8 cellular contexts compared by ENCODE assay signal in genomic region chrX:46796574-46797191, GRCh38. TPM values are rescaled to one million over a fixed set of nuclear protein-coding genes. Genes with fewer than 3 reads are reported as not detected.
DNase-seq lines count a peak whose midpoint lies in the region; ATAC-seq and TF ChIP-seq lines count a peak whose summit lies in the region.

No MANE protein-coding gene starts in this region.

- H3K4me1 ChIP-seq in osteoblast (ENCODE audit: insufficient read depth, low read length) (peaks cover 16% of the 10 kb centered on the region), tibial artery (peaks cover 0 to 5% (median 0%) of the 10 kb centered on the region in 4 donors)

- H3K4me3 Mint-ChIP-seq in activated T-helper 1 cell treated with anti-CD3 and anti-CD28 coated beads, Interleukin-12 subunit alpha, Interleukin-12 subunit beta, Interleukin-2, Interleukin-4 antibody, amounts not matched to agents 30 ng/mL and 10 ng/mL and 1 ng/mL, durations not matched to agents 14 hours and 24 hours and 36 hours = no peak overlapping the region

- H3K79me2 ChIP-seq in osteoblast (ENCODE audit: insufficient read depth, low read length) = no peaks in the 10 kb centered on the region

- no peaks in the 10 kb centered on the region for H3K9me3 Mint-ChIP-seq in activated T-helper 1 cell treated with anti-CD3 and anti-CD28 coated beads, Interleukin-12 subunit alpha, Interleukin-12 subunit beta, Interleukin-2, Interleukin-4 antibody, amounts not matched to agents 30 ng/mL and 10 ng/mL and 1 ng/mL, durations not matched to agents 14 hours and 24 hours and 36 hours

- DNase-seq in GM06990 (ENCODE audit: extremely low read depth, insufficient read length) (peak; percentile 30), RPMI7951 (ENCODE audit: low read depth) (peak; percentile 78), fibroblast of the aortic adventitia (ENCODE audit: low read depth) (peak; percentile 77), osteoblast (ENCODE audit: insufficient read length, low spot score, missing footprints) (peak; percentile 66), tibial artery (peak; percentile 75 to 76)
- peak; percentile 39 for DNase-seq in Jurkat, Clone E6-1 (ENCODE audit: low read depth, low spot score)
- peak; percentile 51 for DNase-seq in activated T-helper 1 cell treated with anti-CD3 and anti-CD28 coated beads, Interleukin-12 subunit alpha, Interleukin-12 subunit beta, Interleukin-2, Interleukin-4 antibody, amounts not matched to agents 30 ng/mL and 10 ng/mL and 1 ng/mL, durations not matched to agents 14 hours and 24 hours and 36 hours (ENCODE audit: low spot score)

- no peak overlapping the region for H3K4me2 ChIP-seq in osteoblast (ENCODE audit: insufficient read depth, low read length)

- peak; percentile 93 for TF ChIP-seq CTCF in GM06990 (IDR thresholded peaks at IDR 0.05; ENCODE audit: insufficient read depth, low read length, poor library complexity, severe bottlenecking)
- TF ChIP-seq CTCF in fibroblast of the aortic adventitia (IDR thresholded peaks at IDR 0.05; ENCODE audit: insufficient read depth, low read length) = peak; percentile 83
- TF ChIP-seq CTCF in osteoblast (IDR thresholded peaks at IDR 0.05; ENCODE audit: extremely low read depth, low read depth, low read length) = peak; percentile 92
- peak; percentile 59 to 65 for TF ChIP-seq CTCF in tibial artery (IDR thresholded peaks at IDR 0.05)

- no peaks in the 10 kb centered on the region for H3K27me3 Mint-ChIP-seq in activated T-helper 1 cell treated with anti-CD3 and anti-CD28 coated beads, Interleukin-12 subunit alpha, Interleukin-12 subunit beta, Interleukin-2, Interleukin-4 antibody, amounts not matched to agents 30 ng/mL and 10 ng/mL and 1 ng/mL, durations not matched to agents 14 hours and 24 hours and 36 hours (ENCODE audit: insufficient read depth)

- intact Hi-C loops in activated T-helper 1 cell treated with anti-CD3 and anti-CD28 coated beads, Interleukin-12 subunit alpha, Interleukin-12 subunit beta, Interleukin-2, Interleukin-4 antibody, amounts not matched to agents 30 ng/mL and 10 ng/mL and 1 ng/mL, durations not matched to agents 14 hours and 24 hours and 36 hours (cut with micrococcal nuclease) = loop anchor here (1.0 to 2.0 kb wide), 6 partner anchors 37 to 415 kb away; partner anchors contain the start of genes SLC9A7 and ZNF674
- intact Hi-C loops in tibial artery (cut with DNase I; ENCODE audit: low total_unique reads) = no loop called here

- ATAC-seq in GM19467 (IDR thresholded peaks at IDR 0.05; ENCODE audit: unreplicated experiment) = no peak

- H3K4me3 ChIP-seq in GM06990 (replicated peaks; ENCODE audit: low read depth, low read length) (no peak overlapping the region), fibroblast of the aortic adventitia (ENCODE audit: low read depth, low read length) (no peak overlapping the region), osteoblast (ENCODE audit: insufficient read depth, low read length) (no peak overlapping the region), tibial artery (no peak overlapping the region)
- H3K4me3 ChIP-seq in Jurkat, Clone E6-1 (ENCODE audit: low read length) = no peak overlapping the region

- H3K27ac Mint-ChIP-seq in activated T-helper 1 cell treated with anti-CD3 and anti-CD28 coated beads, Interleukin-12 subunit alpha, Interleukin-12 subunit beta, Interleukin-2, Interleukin-4 antibody, amounts not matched to agents 30 ng/mL and 10 ng/mL and 1 ng/mL, durations not matched to agents 14 hours and 24 hours and 36 hours = no peak overlapping the region

- H3K36me3 ChIP-seq in GM06990 (ENCODE audit: control insufficient read depth, insufficient read depth, low read length) = no peaks in the 10 kb centered on the region
- H3K36me3 ChIP-seq in osteoblast (ENCODE audit: insufficient read depth, low read length) = no peaks in the 10 kb centered on the region
- H3K36me3 ChIP-seq in tibial artery = no peaks in the 10 kb centered on the region

- no peaks in the 10 kb centered on the region for H3K36me3 Mint-ChIP-seq in activated T-helper 1 cell treated with anti-CD3 and anti-CD28 coated beads, Interleukin-12 subunit alpha, Interleukin-12 subunit beta, Interleukin-2, Interleukin-4 antibody, amounts not matched to agents 30 ng/mL and 10 ng/mL and 1 ng/mL, durations not matched to agents 14 hours and 24 hours and 36 hours (ENCODE audit: low read depth)

- H3K27me3 ChIP-seq in GM06990 (replicated peaks; ENCODE audit: control insufficient read depth, insufficient read depth, low read length) (no peaks in the 10 kb centered on the region; the same call in 1 of the 2 replicates), osteoblast (ENCODE audit: insufficient read depth, low read length) (no peaks in the 10 kb centered on the region), tibial artery (no peaks in the 10 kb centered on the region)

- H3K27ac ChIP-seq in osteoblast (ENCODE audit: low read depth, low read length) (no peak overlapping the region), tibial artery (no peak overlapping the region)

- peaks cover 18% of the 10 kb centered on the region for H3K4me1 Mint-ChIP-seq in activated T-helper 1 cell treated with anti-CD3 and anti-CD28 coated beads, Interleukin-12 subunit alpha, Interleukin-12 subunit beta, Interleukin-2, Interleukin-4 antibody, amounts not matched to agents 30 ng/mL and 10 ng/mL and 1 ng/mL, durations not matched to agents 14 hours and 24 hours and 36 hours (ENCODE audit: low read depth)

- H3K9me3 ChIP-seq in osteoblast (ENCODE audit: low read depth, low read length) = no peaks in the 10 kb centered on the region
- no peaks in the 10 kb centered on the region for H3K9me3 ChIP-seq in tibial artery

- no peaks in the 10 kb centered on the region for H4K20me1 ChIP-seq in osteoblast (ENCODE audit: insufficient read depth, low read length)

- no peak overlapping the region for H2AFZ ChIP-seq in osteoblast (ENCODE audit: low read length)

RNA-seq across cellular contexts. Expression of gene SLC9A7, which starts 37.8 kb away (rescaled TPM):
- polyA plus RNA-seq in Jurkat, Clone E6-1 (2012; ENCODE audit: insufficient read depth, insufficient read length) = 4.6 TPM
- 19.6 and 28.8 TPM in 2 replicates for total RNA-seq in RPMI7951 (2014; rRNA removed; shearing (Covaris generic))
- total RNA-seq in activated T-helper 1 cell treated with anti-CD3 and anti-CD28 coated beads, Interleukin-12 subunit alpha, Interleukin-12 subunit beta, Interleukin-2, Interleukin-4 antibody, amounts not matched to agents 30 ng/mL and 10 ng/mL and 1 ng/mL, durations not matched to agents 14 hours and 24 hours and 36 hours = 36.9 and 39.6 TPM in 2 replicates
- 8.0 and 63.2 TPM in 2 replicates for total RNA-seq in fibroblast of the aortic adventitia (ENCODE audit: low replicate concordance)
- 42.0 and 43.6 TPM in 2 replicates for total RNA-seq in osteoblast

RNA-seq across cellular contexts. Expression of gene RP2, which starts 40.2 kb away (rescaled TPM):
- polyA plus RNA-seq in Jurkat, Clone E6-1 (2012; ENCODE audit: insufficient read depth, insufficient read length) = 10.5 TPM
- 48.4 and 53.9 TPM in 2 replicates for total RNA-seq in RPMI7951 (2014; rRNA removed; shearing (Covaris generic))
- 7.1 and 7.5 TPM in 2 replicates for total RNA-seq in activated T-helper 1 cell treated with anti-CD3 and anti-CD28 coated beads, Interleukin-12 subunit alpha, Interleukin-12 subunit beta, Interleukin-2, Interleukin-4 antibody, amounts not matched to agents 30 ng/mL and 10 ng/mL and 1 ng/mL, durations not matched to agents 14 hours and 24 hours and 36 hours
- total RNA-seq in fibroblast of the aortic adventitia (ENCODE audit: low replicate concordance) = 7.4 and 23.3 TPM in 2 replicates
- total RNA-seq in osteoblast = 18.6 and 19.5 TPM in 2 replicates
